12 cellular contexts compared by ENCODE assay signal in the genomic region with DNA sequence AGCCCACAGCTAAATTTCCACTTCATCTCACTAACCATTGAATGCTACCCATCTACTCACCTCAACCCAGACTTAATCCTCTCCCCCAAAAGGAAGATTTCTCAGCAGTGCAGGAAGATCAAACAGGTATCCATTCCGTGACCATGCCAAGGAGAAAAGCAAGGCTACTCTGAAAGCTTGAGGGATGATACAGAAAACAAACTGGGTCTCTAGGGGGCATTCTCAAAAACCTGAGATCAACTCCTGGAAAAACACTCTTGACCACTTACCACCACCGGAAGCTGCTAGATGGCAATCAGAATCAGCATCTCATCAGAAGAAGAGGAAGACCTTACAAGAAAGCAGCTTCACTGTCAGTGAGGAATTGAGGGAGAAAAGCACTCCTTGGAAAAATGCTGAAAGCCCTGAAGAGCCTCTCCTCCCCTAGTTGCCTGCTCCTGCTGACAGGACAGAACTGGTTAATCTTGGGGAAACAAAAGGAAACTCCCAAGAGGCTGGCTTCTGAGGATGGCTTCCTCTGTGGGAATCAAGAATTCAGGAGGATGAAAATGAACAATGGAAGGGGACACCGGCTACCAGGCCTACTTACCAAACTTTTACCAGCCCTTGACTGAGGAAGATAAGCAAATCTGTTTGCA. TPM values are rescaled to one million over a fixed set of nuclear protein-coding genes. Genes with fewer than 3 reads are reported as not detected.
A peak's percentile ranks its signal among the peaks of the same experiment; 100 is the strongest.
DNase-seq lines count a peak whose midpoint lies in the region; ATAC-seq and TF ChIP-seq lines count a peak whose summit lies in the region.
"Had no signal": no experiment of that assay in that cellular context is flagged by ENCODE, and none has a peak within 500 bp of the region (broad histone marks: within the 10 kb centered on the region; RNA-seq: fewer than 3 reads in every experiment).

A gene with protein sequence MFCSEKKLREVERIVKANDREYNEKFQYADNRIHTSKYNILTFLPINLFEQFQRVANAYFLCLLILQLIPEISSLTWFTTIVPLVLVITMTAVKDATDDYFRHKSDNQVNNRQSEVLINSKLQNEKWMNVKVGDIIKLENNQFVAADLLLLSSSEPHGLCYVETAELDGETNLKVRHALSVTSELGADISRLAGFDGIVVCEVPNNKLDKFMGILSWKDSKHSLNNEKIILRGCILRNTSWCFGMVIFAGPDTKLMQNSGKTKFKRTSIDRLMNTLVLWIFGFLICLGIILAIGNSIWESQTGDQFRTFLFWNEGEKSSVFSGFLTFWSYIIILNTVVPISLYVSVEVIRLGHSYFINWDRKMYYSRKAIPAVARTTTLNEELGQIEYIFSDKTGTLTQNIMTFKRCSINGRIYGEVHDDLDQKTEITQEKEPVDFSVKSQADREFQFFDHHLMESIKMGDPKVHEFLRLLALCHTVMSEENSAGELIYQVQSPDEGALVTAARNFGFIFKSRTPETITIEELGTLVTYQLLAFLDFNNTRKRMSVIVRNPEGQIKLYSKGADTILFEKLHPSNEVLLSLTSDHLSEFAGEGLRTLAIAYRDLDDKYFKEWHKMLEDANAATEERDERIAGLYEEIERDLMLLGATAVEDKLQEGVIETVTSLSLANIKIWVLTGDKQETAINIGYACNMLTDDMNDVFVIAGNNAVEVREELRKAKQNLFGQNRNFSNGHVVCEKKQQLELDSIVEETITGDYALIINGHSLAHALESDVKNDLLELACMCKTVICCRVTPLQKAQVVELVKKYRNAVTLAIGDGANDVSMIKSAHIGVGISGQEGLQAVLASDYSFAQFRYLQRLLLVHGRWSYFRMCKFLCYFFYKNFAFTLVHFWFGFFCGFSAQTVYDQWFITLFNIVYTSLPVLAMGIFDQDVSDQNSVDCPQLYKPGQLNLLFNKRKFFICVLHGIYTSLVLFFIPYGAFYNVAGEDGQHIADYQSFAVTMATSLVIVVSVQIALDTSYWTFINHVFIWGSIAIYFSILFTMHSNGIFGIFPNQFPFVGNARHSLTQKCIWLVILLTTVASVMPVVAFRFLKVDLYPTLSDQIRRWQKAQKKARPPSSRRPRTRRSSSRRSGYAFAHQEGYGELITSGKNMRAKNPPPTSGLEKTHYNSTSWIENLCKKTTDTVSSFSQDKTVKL (minus strand): TSS at position 171 of the 638 bp plus-strand sequence. CDS start 12,267 bp downstream, outside the sequence.

- CTCF ChIA-PET in CD8-positive, alpha-beta memory T cell (lab: Charles Lee), result no interaction called here
- CTCF ChIA-PET in SK-N-SH (lab: Yijun Ruan, JAX), result no interaction called here

- no peak within 1 kb of the TSS for H3K9ac ChIP-seq in SK-N-SH

- no peak for TF ChIP-seq RAD21 in SK-N-SH (IDR thresholded peaks at IDR 0.05; ENCODE audit: low read length)

- peaks cover 0 to 8% (median 0%) of the 10 kb centered on the region in 3 donors for H3K36me3 Mint-ChIP-seq in CD8-positive, alpha-beta memory T cell
- no peaks in the 10 kb centered on the region for H3K36me3 Mint-ChIP-seq in activated T-helper 17 cell treated with anti-CD3 and anti-CD28 coated beads, Interleukin-2, amount 50 U/mL, for 72 hours (ENCODE audit: low read depth)
- peaks cover 8% of the 10 kb centered on the region for H3K36me3 Mint-ChIP-seq in nephron progenitor cell (ENCODE audit: low read depth)

- H3K27ac Mint-ChIP-seq in CD8-positive, alpha-beta memory T cell, result peak within 1 kb of the TSS in 6 of 8 donors; percentile 8 to 80 (median 48)
- H3K27ac Mint-ChIP-seq in activated T-helper 17 cell treated with anti-CD3 and anti-CD28 coated beads, Interleukin-2, amount 50 U/mL, for 72 hours, result peak within 1 kb of the TSS; percentile 78
- H3K27ac Mint-ChIP-seq in nephron progenitor cell, result peak within 1 kb of the TSS; percentile 19

- TF ChIP-seq CTCF in nephron progenitor cell (IDR thresholded peaks at IDR 0.05), result no peak
- no peak for TF ChIP-seq CTCF in SK-N-SH (IDR thresholded peaks at IDR 0.05)

- no peaks in the 10 kb centered on the region for H3K9me3 ChIP-seq in CD8-positive, alpha-beta memory T cell (ENCODE audit: low read length)
- H3K9me3 ChIP-seq in SK-N-SH, result no peaks in the 10 kb centered on the region

- no peak for TF ChIP-seq EP300 in SK-N-SH (IDR thresholded peaks at IDR 0.05; ENCODE audit: borderline replicate concordance in 1 of 2, low read depth in 1 of 2, low read length in 1 of 2)

- H3K4me3 ChIP-seq in CD8-positive, alpha-beta memory T cell (ENCODE audit: low read length), result no peak within 1 kb of the TSS
- no peak within 1 kb of the TSS for H3K4me3 ChIP-seq in SK-N-SH (ENCODE audit: low read depth in 2 of 2, low read length in 1 of 2)

- no peak within 1 kb of the TSS for H3K4me2 ChIP-seq in SK-N-SH

- H3K36me3 ChIP-seq in CD8-positive, alpha-beta memory T cell (ENCODE audit: insufficient read depth, low read length), result no peaks in the 10 kb centered on the region
- H3K36me3 ChIP-seq in SK-N-SH (replicated peaks in 1 of 2; ENCODE audit: control insufficient read depth in 1 of 2, insufficient read depth in 2 of 2, low read length in 1 of 2), result no peaks in the 10 kb centered on the region

- H3K27me3 Mint-ChIP-seq in CD8-positive, alpha-beta memory T cell, result peaks cover 0 to 3% of the 10 kb centered on the region in 2 donors
- H3K27me3 Mint-ChIP-seq in activated T-helper 17 cell treated with anti-CD3 and anti-CD28 coated beads, Interleukin-2, amount 50 U/mL, for 72 hours, result peaks cover 14% of the 10 kb centered on the region
- no peaks in the 10 kb centered on the region for H3K27me3 Mint-ChIP-seq in nephron progenitor cell (ENCODE audit: low read depth, poor library complexity)

- WGBS in SK-N-SH (ENCODE audit: low lambda C conversion rate), result 61% methylated on average over 3 of the region's 3 CpGs

- H3K9me3 Mint-ChIP-seq in CD8-positive, alpha-beta memory T cell, result peaks cover 0 to 14% (median 3%) of the 10 kb centered on the region in 5 donors
- H3K9me3 Mint-ChIP-seq in activated T-helper 17 cell treated with anti-CD3 and anti-CD28 coated beads, Interleukin-2, amount 50 U/mL, for 72 hours, result peaks cover 9% of the 10 kb centered on the region
- H3K9me3 Mint-ChIP-seq in nephron progenitor cell, result peaks cover 9% of the 10 kb centered on the region

- no peaks in the 10 kb centered on the region for H4K20me1 ChIP-seq in SK-N-SH (ENCODE audit: insufficient read depth)

- ATAC-seq in activated T-helper 17 cell treated with anti-CD3 and anti-CD28 coated beads, Interleukin-2, amount 50 U/mL, for 72 hours (replicated peaks), result peak; percentile 50
- no peak for ATAC-seq in GM18870 (IDR thresholded peaks at IDR 0.05; ENCODE audit: unreplicated experiment)

- H3F3A ChIP-seq in SK-N-SH (replicated peaks; ENCODE audit: insufficient read depth), result no peaks in the 10 kb centered on the region

- H3K4me3 Mint-ChIP-seq in CD8-positive, alpha-beta memory T cell, result peak within 1 kb of the TSS in 3 of 7 donors; percentile 10 to 63 (median 49)
- H3K4me3 Mint-ChIP-seq in activated T-helper 17 cell treated with anti-CD3 and anti-CD28 coated beads, Interleukin-2, amount 50 U/mL, for 72 hours, result peak within 1 kb of the TSS; percentile 67
- H3K4me3 Mint-ChIP-seq in nephron progenitor cell, result no peak within 1 kb of the TSS

- H3K4me1 Mint-ChIP-seq in CD8-positive, alpha-beta memory T cell, result peaks cover 12% of the 10 kb centered on the region in 3 donors
- peaks cover 20% of the 10 kb centered on the region for H3K4me1 Mint-ChIP-seq in activated T-helper 17 cell treated with anti-CD3 and anti-CD28 coated beads, Interleukin-2, amount 50 U/mL, for 72 hours
- H3K4me1 Mint-ChIP-seq in nephron progenitor cell, result peaks cover 19% of the 10 kb centered on the region

- H3K9me2 ChIP-seq in SK-N-SH, result no peaks in the 10 kb centered on the region

- POLR2A ChIA-PET in CD8-positive, alpha-beta memory T cell (lab: Charles Lee), result no interaction called here
- POLR2A ChIA-PET in SK-N-SH (lab: Yijun Ruan, JAX), result no interaction called here

- H3K79me2 ChIP-seq in SK-N-SH (ENCODE audit: insufficient read depth), result no peaks in the 10 kb centered on the region

- H3K4me1 ChIP-seq in CD8-positive, alpha-beta memory T cell (ENCODE audit: insufficient read depth, low read length), result no peaks in the 10 kb centered on the region
- no peaks in the 10 kb centered on the region; a peak in 1 of 4 replicates for H3K4me1 ChIP-seq in SK-N-SH (ENCODE audit: control insufficient read depth in 1 of 2, insufficient read depth in 2 of 2, low read depth in 1 of 2, low read length in 1 of 2)
- H3K4me1 ChIP-seq: Caco-2 had no signal

- H3K27me3 ChIP-seq in CD8-positive, alpha-beta memory T cell (ENCODE audit: insufficient read depth, low read length, poor library complexity, severe bottlenecking), result no peaks in the 10 kb centered on the region
- no peaks in the 10 kb centered on the region for H3K27me3 ChIP-seq in SK-N-SH (ENCODE audit: insufficient read depth)

- no peak within 1 kb of the TSS for H2AFZ ChIP-seq in SK-N-SH (ENCODE audit: low read depth)

- no peak for DNase-seq in CD8-positive, alpha-beta memory T cell
- DNase-seq in M059J (ENCODE audit: low read depth), result peak; percentile 7
- DNase-seq in nephron progenitor cell, result no peak
- no peak for DNase-seq in T1000 (lab: John Stamatoyannopoulos, UW)
- no peak for DNase-seq in AG08395 (ENCODE audit: low spot score)
- no peak for DNase-seq in SK-N-SH
- DNase-seq: Caco-2, caudate nucleus, NCI-H187 treated with DMSO at 0.1 percent for 48 hours had no signal

- no peak within 1 kb of the TSS for H3K27ac ChIP-seq in CD8-positive, alpha-beta memory T cell (ENCODE audit: low read depth, low read length)
- no peak within 1 kb of the TSS for H3K27ac ChIP-seq in SK-N-SH (ENCODE audit: low read depth in 2 of 2, low read length in 1 of 2)

TF ChIP-seq in SK-N-SH, 30 proteins besides CTCF, POLR2A, EP300 and RAD21 (continues in another document):
- TF ChIP-seq GATA2 (CRISPR knock-in tag; IDR thresholded peaks at IDR 0.05) (no peak), JUND (IDR thresholded peaks at IDR 0.05) (no peak), RFX5 (IDR thresholded peaks at IDR 0.05; ENCODE audit: low read length) (no peak), MEF2A (IDR thresholded peaks at IDR 0.05; ENCODE audit: borderline replicate concordance, low read depth) (no peak), ELF1 (IDR thresholded peaks at IDR 0.05) (no peak)
- TF ChIP-seq, protein P1, sequence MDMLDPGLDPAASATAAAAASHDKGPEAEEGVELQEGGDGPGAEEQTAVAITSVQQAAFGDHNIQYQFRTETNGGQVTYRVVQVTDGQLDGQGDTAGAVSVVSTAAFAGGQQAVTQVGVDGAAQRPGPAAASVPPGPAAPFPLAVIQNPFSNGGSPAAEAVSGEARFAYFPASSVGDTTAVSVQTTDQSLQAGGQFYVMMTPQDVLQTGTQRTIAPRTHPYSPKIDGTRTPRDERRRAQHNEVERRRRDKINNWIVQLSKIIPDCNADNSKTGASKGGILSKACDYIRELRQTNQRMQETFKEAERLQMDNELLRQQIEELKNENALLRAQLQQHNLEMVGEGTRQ (IDR thresholded peaks at IDR 0.05; ENCODE audit: borderline replicate concordance, low read depth, low read length), result no peak

RNA-seq across cellular contexts. Expression of the gene that starts here (rescaled TPM):
- 1 to 10 TPM; 8.5 to 8.9 TPM for total RNA-seq in CD8-positive, alpha-beta memory T cell
- polyA plus RNA-seq in CD8-positive, alpha-beta memory T cell, result 0.23 TPM
- total RNA-seq in M059J (2014; rRNA removed; shearing (Covaris generic)), result 0.89 and 2.1 TPM in 2 replicates
- total RNA-seq in activated T-helper 17 cell treated with anti-CD3 and anti-CD28 coated beads, Interleukin-2, amount 50 U/mL, for 72 hours, result 10 to 100 TPM; 20.0 to 26.1 TPM
- 0.03 TPM in 1 of 2 replicates, not detected in the other for polyA plus RNA-seq in SK-N-SH (2012; rRNA removed)
- 0.01 TPM in 1 of 2 replicates, not detected in the other for polyA plus RNA-seq in SK-N-SH (2012; cell fraction: cytosol; rRNA removed)
- polyA plus RNA-seq in SK-N-SH (2012; cell fraction: nucleus; rRNA removed), result 0.17 and 0.19 TPM in 2 replicates
- total RNA-seq: pulmonary artery endothelial cell had no signal

Comparison
In these comparisons a context has a peak if more than half of its experiments do, and no peak if none do; other contexts are left out.
1. H3K27ac Mint-ChIP-seq: peak in every context shown above with its lines; median percentile 78 in activated T-helper 17 cell treated with anti-CD3 and anti-CD28 coated beads, Interleukin-2, amount 50 U/mL, for 72 hours; 48 in CD8-positive, alpha-beta memory T cell; 19 in nephron progenitor cell.